9 cellular contexts compared by ENCODE assay signal in genomic region chr15:67121725-67122600, GRCh38. TPM values are rescaled to one million over a fixed set of nuclear protein-coding genes. Genes with fewer than 3 reads are reported as not detected.
A peak's percentile ranks its signal among the peaks of the same experiment; 100 is the strongest.
DNase-seq lines count a peak whose midpoint lies in the region; ATAC-seq, FAIRE-seq and TF ChIP-seq lines count a peak whose summit lies in the region.
"Had no signal": no experiment of that assay in that cellular context is flagged by ENCODE, and none has a peak within 500 bp of the region (broad histone marks: within the 10 kb centered on the region; RNA-seq: fewer than 3 reads in every experiment).

No MANE protein-coding gene starts in this region.

- no peak overlapping the region for H2BK5ac ChIP-seq in H1 (ENCODE audit: low read depth, low read length)
- no peak overlapping the region for H2BK5ac ChIP-seq in trophoblast cell (ENCODE audit: low read depth, low read length, poor library complexity)

- H3K4me3 Mint-ChIP-seq in osteocyte (ENCODE audit: unreplicated experiment): no peak overlapping the region

- H3K27me3 ChIP-seq in BLaER1 (no peaks in the 10 kb centered on the region), SU-DHL-6 (ENCODE audit: low read length) (no peaks in the 10 kb centered on the region), H1 (replicated peaks in 1 of 4; ENCODE audit: control insufficient read depth in 3 of 4, extremely low read depth in 1 of 4, insufficient read depth in 3 of 4, low read length in 3 of 4) (no peaks in the 10 kb centered on the region), trophoblast cell (ENCODE audit: insufficient read depth, low read length) (no peaks in the 10 kb centered on the region)

- no peak for TF ChIP-seq RAD21 in H1 (IDR thresholded peaks at IDR 0.05 in 1 of 2, conservative IDR thresholded peaks at IDR 0.05 in 1 of 2; ENCODE audit: low read depth in 2 of 2, low read length in 2 of 2)

- CTCF ChIA-PET in H1 (lab: Charles Lee; ENCODE audit: partially characterized antibody): interaction anchor here (0.6 to 2.5 kb wide), 4 partner anchors 9 to 331 kb away, joined by 3 to 12 read pairs (median 4); no protein-coding TSS in a partner anchor

- H2BK15ac ChIP-seq in H1 (ENCODE audit: low read length): no peak overlapping the region

- no peaks in the 10 kb centered on the region for H3K9me3 Mint-ChIP-seq in osteocyte (ENCODE audit: unreplicated experiment)

- no peak overlapping the region for H2AK5ac ChIP-seq in H1 (ENCODE audit: low read depth, low read length)
- no peak overlapping the region for H2AK5ac ChIP-seq in trophoblast cell (ENCODE audit: low read length)

- H4K8ac ChIP-seq in H1 (ENCODE audit: extremely low read depth, insufficient read depth, low read length) (no peak overlapping the region), trophoblast cell (ENCODE audit: low read depth, low read length) (no peak overlapping the region)

- H3K79me2 ChIP-seq in SU-DHL-6 (ENCODE audit: insufficient read depth, low read length): peaks cover 13% of the 10 kb centered on the region
- H3K79me2 ChIP-seq in H1 (ENCODE audit: control insufficient read depth in 1 of 2, insufficient read depth in 2 of 2, low read length in 2 of 2): no peaks in the 10 kb centered on the region
- H3K79me2 ChIP-seq in trophoblast cell (ENCODE audit: control insufficient read depth, insufficient read depth, low read length, poor library complexity): no peaks in the 10 kb centered on the region

- H3K4me3 ChIP-seq in BLaER1 (peak overlapping the region; percentile 32; the same call in 1 of the 2 replicates), SU-DHL-6 (ENCODE audit: insufficient read depth, low read length, poor library complexity, severe bottlenecking) (no peak overlapping the region), H1 (ENCODE audit: extremely low read depth in 1 of 4, insufficient read depth in 2 of 4, low read depth in 3 of 4, low read length in 4 of 4) (no peak overlapping the region), trophoblast cell (ENCODE audit: low read depth, low read length) (no peak overlapping the region)

- H3K4ac ChIP-seq in H1 (replicated peaks; ENCODE audit: insufficient read length, low read depth, low read length) (no peak overlapping the region), trophoblast cell (ENCODE audit: low read depth, low read length) (no peak overlapping the region)

- no peaks in the 10 kb centered on the region for H3K9me2 ChIP-seq in SU-DHL-6 (replicated peaks; ENCODE audit: insufficient read depth, low read length)

- no peaks in the 10 kb centered on the region for H3K23me2 ChIP-seq in H1 (ENCODE audit: low read depth, low read length)

- H2AFZ ChIP-seq in SU-DHL-6 (ENCODE audit: low read depth, low read length, severe bottlenecking) (no peak overlapping the region), H1 (ENCODE audit: low read length) (no peak overlapping the region), trophoblast cell (ENCODE audit: insufficient read depth, low read length, poor library complexity) (no peak overlapping the region)

- H3K9me3 ChIP-seq in BLaER1: no peaks in the 10 kb centered on the region
- H3K9me3 ChIP-seq in SU-DHL-6 (ENCODE audit: insufficient read depth, low read length): no peaks in the 10 kb centered on the region
- no peaks in the 10 kb centered on the region for H3K9me3 ChIP-seq in H1 (ENCODE audit: insufficient read depth in 2 of 2, low read depth in 1 of 2, low read length in 1 of 2)
- no peaks in the 10 kb centered on the region for H3K9me3 ChIP-seq in trophoblast cell (ENCODE audit: insufficient read depth, low read depth, low read length)

- H3K27me3 Mint-ChIP-seq in osteocyte (ENCODE audit: unreplicated experiment): no peaks in the 10 kb centered on the region

- TF ChIP-seq POLR2A in H1 (IDR thresholded peaks at IDR 0.05; ENCODE audit: control extremely low read depth in 1 of 2, low read depth in 2 of 2, low read length in 2 of 2): no peak

- no peak overlapping the region for H2BK20ac ChIP-seq in H1 (ENCODE audit: low read length)

- TF ChIP-seq CTCF in SU-DHL-6 (IDR thresholded peaks at IDR 0.05; ENCODE audit: insufficient read depth, low read length, poor library complexity, severe bottlenecking) (no peak), H1 (IDR thresholded peaks at IDR 0.05; ENCODE audit: control extremely low read depth in 1 of 3, insufficient read depth in 1 of 3, low read depth in 1 of 3, low read length in 3 of 3) (no peak), osteocyte (IDR thresholded peaks at IDR 0.05) (no peak)

- H3K27ac Mint-ChIP-seq in osteocyte (ENCODE audit: unreplicated experiment): peak overlapping the region; percentile 93

- 88% methylated on average over 9 of the region's 9 CpGs; no CpG with 5 or more reads in 1 of the 2 experiments for WGBS in H1 (ENCODE audit: extremely low coverage in 1 of 2, insufficient coverage in 1 of 2, insufficient read length in 1 of 2, insufficient replicate concordance in 2 of 2, low coverage in 1 of 2, low lambda C conversion rate in 2 of 2, missing lambda C conversion rate in 1 of 2), 2 experiments
- WGBS in trophoblast cell (ENCODE audit: extremely low coverage, insufficient coverage, insufficient read length): no CpG with 5 or more reads among the region's 9 CpGs

- H4K20me1 ChIP-seq in BLaER1 (peaks cover 85% of the 10 kb centered on the region), SU-DHL-6 (ENCODE audit: low read depth, low read length) (no peaks in the 10 kb centered on the region), H1 (replicated peaks in 1 of 2; ENCODE audit: control insufficient read depth in 1 of 2, insufficient read depth in 2 of 2, low read length in 2 of 2) (no peaks in the 10 kb centered on the region)

- no peak overlapping the region for H4K12ac ChIP-seq in trophoblast cell (ENCODE audit: low read depth, low read length)

- POLR2A ChIA-PET in H1 (lab: Charles Lee; ENCODE audit: partially characterized antibody): interaction anchor here (1.3 kb wide), 1 partner anchor 10 kb away, joined by 4 read pairs; no protein-coding TSS in a partner anchor

- no peak overlapping the region for H3K56ac ChIP-seq in H1 (replicated peaks; ENCODE audit: insufficient read length, low read depth, low read length)

- peaks cover 77% of the 10 kb centered on the region for H3K4me1 Mint-ChIP-seq in osteocyte (ENCODE audit: unreplicated experiment)

- peaks cover 100% of the 10 kb centered on the region for H3K4me1 ChIP-seq in BLaER1
- H3K4me1 ChIP-seq in H1 (replicated peaks in 1 of 4; ENCODE audit: control insufficient read depth in 3 of 4, insufficient read depth in 4 of 4, low read length in 3 of 4): peaks cover 0 to 2% (median 0%) of the 10 kb centered on the region in 4 experiments; a peak in 3 of 7 replicates
- H3K4me1 ChIP-seq in trophoblast cell (ENCODE audit: control insufficient read depth in 1 of 2, insufficient read depth in 2 of 2, low read length in 2 of 2): peaks cover 32 to 45% of the 10 kb centered on the region in 2 experiments

- H3K36me3 ChIP-seq in BLaER1 (peaks cover 5% of the 10 kb centered on the region; the same call in 1 of the 2 replicates), SU-DHL-6 (ENCODE audit: low read length) (no peaks in the 10 kb centered on the region), H1 (ENCODE audit: control insufficient read depth in 2 of 4, insufficient read depth in 4 of 4, low read length in 3 of 4) (no peaks in the 10 kb centered on the region), trophoblast cell (ENCODE audit: control insufficient read depth in 1 of 2, insufficient read depth in 2 of 2, low read length in 2 of 2) (peaks cover 0 to 5% of the 10 kb centered on the region in 2 experiments)

- no peak overlapping the region for H4K5ac ChIP-seq in H1 (ENCODE audit: insufficient read length, low read depth, low read length)

- no peak overlapping the region for H2BK120ac ChIP-seq in H1 (replicated peaks; ENCODE audit: low read depth, low read length)
- no peak overlapping the region for H2BK120ac ChIP-seq in trophoblast cell (ENCODE audit: insufficient read depth, low read length, poor library complexity)

- peak overlapping the region; percentile 5; the same call in 1 of the 2 replicates for H2BK12ac ChIP-seq in H1 (ENCODE audit: low read depth, low read length)
- H2BK12ac ChIP-seq in trophoblast cell (ENCODE audit: low read length): no peak overlapping the region

- in situ Hi-C loops in KBM-7 (cut with MboI; ENCODE audit: low pct_unique_long_range_greater_than_20kb, low sequenced_read_pairs): no loop called here

- no peak for FAIRE-seq in H1 (lab: Jason Lieb, UNC)

- H3K9ac ChIP-seq in BLaER1: peak overlapping the region; percentile 73
- H3K9ac ChIP-seq in SU-DHL-6 (ENCODE audit: low read length): no peak overlapping the region
- H3K9ac ChIP-seq in H1 (replicated peaks in 1 of 4; ENCODE audit: extremely low read depth in 1 of 4, low read depth in 3 of 4, low read length in 3 of 4): no peak overlapping the region
- H3K9ac ChIP-seq in trophoblast cell (ENCODE audit: low read length): no peak overlapping the region

- peaks cover 3% of the 10 kb centered on the region for H3K36me3 Mint-ChIP-seq in osteocyte (ENCODE audit: unreplicated experiment)

- no peak overlapping the region for H3K14ac ChIP-seq in H1 (ENCODE audit: insufficient read length)
- no peak overlapping the region for H3K14ac ChIP-seq in trophoblast cell (ENCODE audit: low read length)

- DNase-seq in H1 (ENCODE audit: low read depth in 1 of 2, low spot score in 2 of 2) (no peak), osteocyte (ENCODE audit: extremely low spot score, unreplicated experiment) (no peak), KBM-7 (no peak), trophoblast cell (no peak)
- DNase-seq in stimulated activated CD8-positive, alpha-beta memory T cell treated with anti-CD3 and anti-CD28 coated beads, Interleukin-4, amount 100 ng/mL, for 48 hours: no peak
- DNase-seq: NCI-H1105 treated with DMSO at 0.1 percent for 48 hours had no signal

- ATAC-seq in HG03108 (IDR thresholded peaks at IDR 0.05; ENCODE audit: unreplicated experiment): no peak

- no peaks in the 10 kb centered on the region for H3K79me1 ChIP-seq in H1 (ENCODE audit: low read depth, low read length)
- H3K79me1 ChIP-seq in trophoblast cell (ENCODE audit: low read length): peaks cover 14% of the 10 kb centered on the region

- no peak overlapping the region for H3K23ac ChIP-seq in H1 (ENCODE audit: insufficient read length)
- no peak overlapping the region for H3K23ac ChIP-seq in trophoblast cell (ENCODE audit: low read length)

- no peaks in the 10 kb centered on the region for H3F3A ChIP-seq in SU-DHL-6 (ENCODE audit: insufficient read depth)

- no peak overlapping the region for H4K91ac ChIP-seq in H1 (replicated peaks; ENCODE audit: insufficient read length, low read length)
- H4K91ac ChIP-seq in trophoblast cell (ENCODE audit: low read depth, low read length): no peak overlapping the region

- no peak for TF ChIP-seq EP300 in H1 (IDR thresholded peaks at IDR 0.05; ENCODE audit: borderline replicate concordance in 1 of 2, low read depth in 2 of 2, low read length in 2 of 2)

- H3K18ac ChIP-seq in H1 (ENCODE audit: extremely low read depth, low read length): no peak overlapping the region
- H3K18ac ChIP-seq in trophoblast cell (ENCODE audit: low read length): no peak overlapping the region

- H3K27ac ChIP-seq in BLaER1 (peak overlapping the region; percentile 85), SU-DHL-6 (ENCODE audit: low read depth, low read length) (peak overlapping the region; percentile 30; the same call in 1 of the 2 replicates), H1 (ENCODE audit: low read depth, low read length) (no peak overlapping the region), trophoblast cell (ENCODE audit: low read depth, low read length) (no peak overlapping the region)

- H3K4me2 ChIP-seq in BLaER1 (peak overlapping the region; percentile 87), SU-DHL-6 (ENCODE audit: low read depth, low read length, poor library complexity, severe bottlenecking) (no peak overlapping the region), H1 (ENCODE audit: insufficient read depth in 1 of 2, low read depth in 2 of 2, low read length in 2 of 2) (no peak overlapping the region), trophoblast cell (ENCODE audit: low read length) (no peak overlapping the region)

RNA-seq across cellular contexts. Expression of gene SMAD3, which starts 56.6 kb away (rescaled TPM):
- total RNA-seq in H1 (2021; fragmentation: NEBNext Ultra II Directional; extraction: Animal tissue kit (Norgen Biotek cat#: 25700)): 11.1 and 12.4 TPM in 2 replicates
- 10.1 and 17.3 TPM in 2 replicates for polyA plus RNA-seq in H1 (2011; rRNA removed)
- polyA plus RNA-seq in H1 (2011; cell fraction: cytosol; rRNA removed): 9.1 TPM
- polyA plus RNA-seq in H1 (2011; cell fraction: nucleus; rRNA removed): 41.6 TPM
- 7.8 to 10.4 TPM (median 8.7 TPM) in 4 replicates for polyA plus RNA-seq in H1 (2012, experiment 1 of 2)
- 5.0 TPM for polyA plus RNA-seq in H1 (2012, experiment 2 of 2)
- 13.2 TPM for polyA plus RNA-seq in H1 (2013, experiment 1 of 2)
- 11.1 TPM for polyA plus RNA-seq in H1 (2013, experiment 2 of 2)
- polyA minus RNA-seq in H1 (2011; rRNA and poly(A)+ RNA removed): 16.5 and 18.3 TPM in 2 replicates
- 12.3 TPM for polyA minus RNA-seq in H1 (2011; cell fraction: cytosol; rRNA and poly(A)+ RNA removed)
- 14.3 TPM for polyA minus RNA-seq in H1 (2011; cell fraction: nucleus; rRNA and poly(A)+ RNA removed)
- 35.8 and 39.7 TPM in 2 replicates for total RNA-seq in osteocyte
- polyA plus RNA-seq in trophoblast cell (2013): 49.5 and 54.4 TPM in 2 replicates

Comparison
In these comparisons a context has a peak if more than half of its experiments do, and no peak if none do; other contexts are left out.
1. H3K27ac ChIP-seq: peak in BLaER1 (single experiment) and SU-DHL-6 (single experiment); none in H1 (single experiment) and trophoblast cell (single experiment).